Comparison of ENCODE assay signal across 8 cellular contexts in the genomic region with DNA sequence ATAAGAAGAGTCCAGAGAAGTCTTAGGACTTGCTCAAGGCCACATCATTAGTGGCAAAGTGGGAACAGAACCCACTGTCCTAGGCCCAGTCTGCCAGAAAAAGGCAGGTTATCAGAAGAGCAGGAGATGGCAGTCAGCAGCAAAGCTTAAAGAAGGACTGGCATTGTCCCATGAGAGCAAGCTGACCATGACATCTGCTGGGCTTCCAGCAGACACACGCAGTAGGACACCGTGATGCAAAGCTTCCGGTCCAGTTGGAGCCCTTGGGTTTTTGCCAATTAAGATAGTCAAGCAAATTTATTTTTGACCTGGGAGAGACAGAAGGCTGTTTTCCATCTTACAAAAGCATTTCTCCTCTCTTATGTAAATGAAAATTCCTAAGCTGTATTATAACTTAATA. TPM values are rescaled to one million over a fixed set of nuclear protein-coding genes. Genes with fewer than 3 reads are reported as not detected.
DNase-seq lines count a peak whose midpoint lies in the region; ATAC-seq and TF ChIP-seq lines count a peak whose summit lies in the region.

No MANE protein-coding gene starts in this region.

- intact Hi-C loops in activated CD8-positive, alpha-beta T cell treated with anti-CD3 and anti-CD28 coated beads for 36 hours (cut with micrococcal nuclease), result no loop called here
- intact Hi-C loops in left ventricle myocardium inferior (cut with micrococcal nuclease), result no loop called here

- H3K4me1 Mint-ChIP-seq in activated CD8-positive, alpha-beta T cell treated with anti-CD3 and anti-CD28 coated beads for 36 hours (ENCODE audit: low read depth), result peaks cover 77% of the 10 kb centered on the region
- H3K4me1 Mint-ChIP-seq in stimulated activated naive B cell treated with anti-CD40 and anti-IgM and Interleukin-4, amounts not matched to agents 10 μg/mL and 1 μg/mL and 100 μg/mL, for 72 hours, result peaks cover 39 to 57% of the 10 kb centered on the region in 2 donors

- 96% methylated on average over 3 of the region's 3 CpGs for WGBS in HUES64

- peaks cover 44% of the 10 kb centered on the region for H3K36me3 Mint-ChIP-seq in activated CD8-positive, alpha-beta T cell treated with anti-CD3 and anti-CD28 coated beads for 36 hours (ENCODE audit: low read depth)
- H3K36me3 Mint-ChIP-seq in stimulated activated naive B cell treated with anti-CD40 and anti-IgM and Interleukin-4, amounts not matched to agents 10 μg/mL and 1 μg/mL and 100 μg/mL, for 72 hours, result peaks cover 42 to 58% of the 10 kb centered on the region in 2 donors

- H3K36me3 ChIP-seq in HUES64 (ENCODE audit: insufficient read depth, low read length) (peaks cover 4% of the 10 kb centered on the region; the same call in 1 of the 2 replicates), left ventricle myocardium inferior (peaks cover 54% of the 10 kb centered on the region)

- H3K9me3 Mint-ChIP-seq in activated CD8-positive, alpha-beta T cell treated with anti-CD3 and anti-CD28 coated beads for 36 hours, result no peaks in the 10 kb centered on the region
- no peaks in the 10 kb centered on the region for H3K9me3 Mint-ChIP-seq in stimulated activated naive B cell treated with anti-CD40 and anti-IgM and Interleukin-4, amounts not matched to agents 10 μg/mL and 1 μg/mL and 100 μg/mL, for 72 hours

- 0 out of 2 replicates have a peak, but pooled peaks cover 2% of the 10 kb centered on the region for H3K27me3 ChIP-seq in HUES64 (ENCODE audit: insufficient read depth, low read length)
- H3K27me3 ChIP-seq in left ventricle myocardium inferior (ENCODE audit: low read depth), result no peaks in the 10 kb centered on the region

- TF ChIP-seq CTCF in activated CD8-positive, alpha-beta T cell treated with anti-CD3 and anti-CD28 coated beads for 36 hours (IDR thresholded peaks at IDR 0.05), result no peak
- TF ChIP-seq CTCF in left ventricle myocardium inferior (IDR thresholded peaks at IDR 0.05; ENCODE audit: borderline replicate concordance), result no peak

- POLR2A ChIA-PET in activated CD8-positive, alpha-beta T cell treated with anti-CD3 and anti-CD28 coated beads for 36 hours (lab: Charles Lee), result interaction anchor here (1.0 to 1.4 kb wide), 3 partner anchors 8 to 44 kb away, joined by 3 to 7 read pairs (median 3); no protein-coding TSS in a partner anchor

- H3K9ac ChIP-seq in HUES64 (ENCODE audit: low read depth, low read length), result no peak overlapping the region

- H3K4me1 ChIP-seq in HUES64 (ENCODE audit: insufficient read depth, low read length), result peaks cover 31% of the 10 kb centered on the region
- H3K4me1 ChIP-seq in left ventricle myocardium inferior, result peaks cover 100% of the 10 kb centered on the region

- no peak for ATAC-seq in activated CD8-positive, alpha-beta T cell treated with anti-CD3 and anti-CD28 coated beads for 36 hours
- ATAC-seq in stimulated activated naive B cell treated with anti-CD40 and anti-IgM and Interleukin-4, amounts not matched to agents 10 μg/mL and 1 μg/mL and 100 μg/mL, for 72 hours (replicated peaks), result no peak
- ATAC-seq in GM21515 (IDR thresholded peaks at IDR 0.05; ENCODE audit: unreplicated experiment) (no peak), GM18858 (IDR thresholded peaks at IDR 0.05; ENCODE audit: unreplicated experiment) (no peak)

- H3K4me3 ChIP-seq in HUES64 (ENCODE audit: low read length) (no peak overlapping the region), left ventricle myocardium inferior (peak overlapping the region; percentile 53)

- no peaks in the 10 kb centered on the region for H3K27me3 Mint-ChIP-seq in activated CD8-positive, alpha-beta T cell treated with anti-CD3 and anti-CD28 coated beads for 36 hours
- no peaks in the 10 kb centered on the region for H3K27me3 Mint-ChIP-seq in stimulated activated naive B cell treated with anti-CD40 and anti-IgM and Interleukin-4, amounts not matched to agents 10 μg/mL and 1 μg/mL and 100 μg/mL, for 72 hours

- H3K27ac ChIP-seq in HUES64 (ENCODE audit: low read depth, low read length), result peak overlapping the region; percentile 68; the same call in 1 of the 2 replicates
- H3K27ac ChIP-seq in left ventricle myocardium inferior (replicated peaks), result peak overlapping the region; percentile 99

- no peak for DNase-seq in activated CD8-positive, alpha-beta T cell treated with anti-CD3 and anti-CD28 coated beads for 36 hours
- peak; percentile 66 for DNase-seq in left ventricle myocardium inferior
- DNase-seq in stimulated activated naive B cell treated with anti-CD40 and anti-IgM and Interleukin-4, amounts not matched to agents 10 μg/mL and 1 μg/mL and 100 μg/mL, for 72 hours, result no peak
- DNase-seq in stimulated activated CD4-positive, alpha-beta T cell treated with anti-CD3 and anti-CD28 coated beads, Interleukin-2, amount 100 ng/mL, for 48 hours, result no peak
- DNase-seq in activated gamma-delta T cell treated with Interleukin-2 at 50 U/mL for 16 hours, result no peak

- H3K9me3 ChIP-seq in HUES64 (ENCODE audit: insufficient read depth, low read depth, low read length) (no peaks in the 10 kb centered on the region), left ventricle myocardium inferior (replicated peaks) (no peaks in the 10 kb centered on the region)

- no peak overlapping the region for H3K4me3 Mint-ChIP-seq in activated CD8-positive, alpha-beta T cell treated with anti-CD3 and anti-CD28 coated beads for 36 hours
- no peak overlapping the region for H3K4me3 Mint-ChIP-seq in stimulated activated naive B cell treated with anti-CD40 and anti-IgM and Interleukin-4, amounts not matched to agents 10 μg/mL and 1 μg/mL and 100 μg/mL, for 72 hours

- peak overlapping the region; percentile 98 for H3K27ac Mint-ChIP-seq in activated CD8-positive, alpha-beta T cell treated with anti-CD3 and anti-CD28 coated beads for 36 hours
- H3K27ac Mint-ChIP-seq in stimulated activated naive B cell treated with anti-CD40 and anti-IgM and Interleukin-4, amounts not matched to agents 10 μg/mL and 1 μg/mL and 100 μg/mL, for 72 hours, result peak overlapping the region; percentile 77

- CTCF ChIA-PET in activated CD8-positive, alpha-beta T cell treated with anti-CD3 and anti-CD28 coated beads for 36 hours (lab: Charles Lee), result interaction anchor here (1.0 to 1.5 kb wide), 6 partner anchors 10 to 179 kb away, joined by 3 to 6 read pairs (median 3); partner anchors contain the start of gene PXYLP1

RNA-seq across cellular contexts. Expression of gene ZBTB38, which starts 42.1 kb away (rescaled TPM):
- polyA plus RNA-seq in HUES64 (2013, experiment 1 of 2), result 13.8 TPM
- 16.9 TPM for polyA plus RNA-seq in HUES64 (2013, experiment 2 of 2)
- 10 to 100 TPM; 20.4 to 21.2 TPM for total RNA-seq in activated CD8-positive, alpha-beta T cell treated with anti-CD3 and anti-CD28 coated beads for 36 hours
- total RNA-seq in left ventricle myocardium inferior, result 116 TPM
